ENCODE assay signal across 13 cellular contexts in the genomic region with DNA sequence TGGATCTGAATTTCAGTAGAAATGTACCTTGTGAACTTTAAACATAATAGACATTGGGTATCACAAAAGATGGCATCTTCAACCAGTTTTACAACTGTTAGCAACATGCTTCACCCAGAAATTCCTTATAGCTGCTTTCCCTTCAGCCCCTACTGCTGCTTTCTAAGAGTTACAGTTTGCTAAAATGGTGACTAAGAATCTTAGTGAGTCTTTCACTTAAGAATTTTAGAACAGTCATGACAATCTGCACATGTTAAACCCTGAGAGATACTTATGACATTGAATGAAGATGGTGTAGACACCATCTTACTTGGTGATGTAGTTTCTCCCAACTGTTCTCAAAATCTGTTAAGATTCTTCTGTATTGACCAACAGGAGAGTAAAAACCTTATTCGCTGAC.
"Had no signal": no experiment of that assay in that cellular context is flagged by ENCODE, and none has a peak within 500 bp of the region (broad histone marks: within the 10 kb centered on the region; RNA-seq: fewer than 3 reads in every experiment).

No MANE protein-coding gene starts in this region.

- H3K4me3 Mint-ChIP-seq: activated naive CD4-positive, alpha-beta T cell treated with anti-CD3 and anti-CD28 coated beads, Interleukin-2, amount 50 U/mL, for 24 hours; brain; nephron progenitor cell; stimulated activated naive CD8-positive, alpha-beta T cell treated with anti-CD3 and anti-CD28 coated beads, Interleukin-15, amount 100 ng/mL, for 72 hours had no signal

- H3K27ac Mint-ChIP-seq: activated naive CD4-positive, alpha-beta T cell treated with anti-CD3 and anti-CD28 coated beads, Interleukin-2, amount 50 U/mL, for 24 hours; brain; nephron progenitor cell; stimulated activated naive CD8-positive, alpha-beta T cell treated with anti-CD3 and anti-CD28 coated beads, Interleukin-15, amount 100 ng/mL, for 72 hours had no signal

- H3K9me3 Mint-ChIP-seq: activated naive CD4-positive, alpha-beta T cell treated with anti-CD3 and anti-CD28 coated beads, Interleukin-2, amount 50 U/mL, for 24 hours; nephron progenitor cell had no signal

- H3K4me1 Mint-ChIP-seq: activated naive CD4-positive, alpha-beta T cell treated with anti-CD3 and anti-CD28 coated beads, Interleukin-2, amount 50 U/mL, for 24 hours; brain; nephron progenitor cell; stimulated activated naive CD8-positive, alpha-beta T cell treated with anti-CD3 and anti-CD28 coated beads, Interleukin-15, amount 100 ng/mL, for 72 hours had no signal

- H3K36me3 Mint-ChIP-seq: activated naive CD4-positive, alpha-beta T cell treated with anti-CD3 and anti-CD28 coated beads, Interleukin-2, amount 50 U/mL, for 24 hours; brain had no signal

- DNase-seq: activated CD4-positive, alpha-beta T cell treated with anti-CD3 and anti-CD28 coated beads, Interleukin-2, amount 50 U/mL, for 1 hour; amniotic stem cell; cerebellar nuclear complex; gastrocnemius medialis; heart right ventricle; left ventricle myocardium superior; mesendoderm; nephron progenitor cell; stimulated activated CD4-positive, alpha-beta T cell treated with anti-CD3 and anti-CD28 coated beads, Interleukin-4, amount 100 ng/mL, for 4 hours; stimulated activated naive CD8-positive, alpha-beta T cell treated with anti-CD3 and anti-CD28 coated beads, Interleukin-15, amount 100 ng/mL, for 72 hours; T-helper 2 cell had no signal

- ATAC-seq: gastrocnemius medialis; heart right ventricle; left ventricle myocardium superior; stimulated activated naive CD8-positive, alpha-beta T cell treated with anti-CD3 and anti-CD28 coated beads, Interleukin-15, amount 100 ng/mL, for 72 hours had no signal
